ENCODE assay signal across 9 cellular contexts in the genomic region with DNA sequence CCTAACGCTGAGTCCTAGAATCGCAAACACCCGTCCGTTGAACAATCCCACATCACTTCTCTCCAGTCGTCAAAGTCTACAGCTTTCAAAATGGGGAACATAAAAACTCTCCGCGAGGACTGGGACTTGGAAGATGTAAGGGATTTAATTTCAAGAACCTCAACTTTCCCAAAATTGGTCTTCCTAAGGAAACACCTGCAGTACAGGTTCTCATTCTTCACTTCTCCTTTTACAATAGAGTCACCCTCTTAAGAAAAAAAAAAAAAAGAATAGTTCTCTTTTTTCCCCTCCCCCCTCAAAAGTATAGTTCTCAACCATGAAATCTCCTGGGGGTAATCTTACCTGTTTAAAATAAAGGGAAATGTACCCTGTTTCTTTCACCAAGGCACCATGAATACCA. TPM values are rescaled to one million over a fixed set of nuclear protein-coding genes. Genes with fewer than 3 reads are reported as not detected.
A peak's percentile ranks its signal among the peaks of the same experiment; 100 is the strongest.
DNase-seq lines count a peak whose midpoint lies in the region; ATAC-seq and TF ChIP-seq lines count a peak whose summit lies in the region.
"Had no signal": no experiment of that assay in that cellular context is flagged by ENCODE, and none has a peak within 500 bp of the region (broad histone marks: within the 10 kb centered on the region; RNA-seq: fewer than 3 reads in every experiment).

No MANE protein-coding gene starts in this region.

- whole genome bisulfite sequencing in testis, 2 donors, result 9 to 11% methylated on average over 7 of the region's 7 CpGs

- no peak for TF ChIP-seq CTCF in testis (IDR thresholded peaks at IDR 0.05)

- peaks cover 34% of the 10 kb centered on the region for H3K4me1 Mint-ChIP-seq in activated CD4-positive, alpha-beta T cell treated with anti-CD3 and anti-CD28 coated beads, Interleukin-2, amount 10 ng/mL, durations not matched to agents 24 days and 14 days

- DNase-seq in activated CD4-positive, alpha-beta T cell treated with anti-CD3 and anti-CD28 coated beads, Interleukin-2, amount 10 ng/mL, durations not matched to agents 24 days and 14 days, result no peak
- no peak for DNase-seq in activated CD4-positive, alpha-beta T cell treated with anti-CD3 and anti-CD28 coated beads, Interleukin-2, amount 50 U/mL, for 4 hours
- DNase-seq in SK-N-MC (ENCODE audit: low read depth, low spot score) (no peak), testis (no peak), NCI-H2029 treated with DMSO at 0.1 percent for 48 hours (lab: John Stamatoyannopoulos, UW) (no peak), NCI-H82 (lab: John Stamatoyannopoulos, UW) (no peak)
- DNase-seq: cerebellar nuclear complex had no signal

- H3K36me3 Mint-ChIP-seq in activated CD4-positive, alpha-beta T cell treated with anti-CD3 and anti-CD28 coated beads, Interleukin-2, amount 10 ng/mL, durations not matched to agents 24 days and 14 days (ENCODE audit: low read depth), result peaks cover 32% of the 10 kb centered on the region

- H3K36me3 ChIP-seq in SK-N-MC (ENCODE audit: insufficient read depth, low read length) (peaks cover 23% of the 10 kb centered on the region), testis (ENCODE audit: low read depth, missing control alignments) (no peaks in the 10 kb centered on the region)

- no peaks in the 10 kb centered on the region for H3K27me3 ChIP-seq in testis

- no peaks in the 10 kb centered on the region for H3K9me3 Mint-ChIP-seq in activated CD4-positive, alpha-beta T cell treated with anti-CD3 and anti-CD28 coated beads, Interleukin-2, amount 10 ng/mL, durations not matched to agents 24 days and 14 days

- no peaks in the 10 kb centered on the region for H3K27me3 Mint-ChIP-seq in activated CD4-positive, alpha-beta T cell treated with anti-CD3 and anti-CD28 coated beads, Interleukin-2, amount 10 ng/mL, durations not matched to agents 24 days and 14 days

- ATAC-seq in GM19452 (IDR thresholded peaks at IDR 0.05; ENCODE audit: unreplicated experiment), result no peak

- no peak overlapping the region for H3K9ac ChIP-seq in SK-N-MC (ENCODE audit: insufficient read length)

- intact Hi-C loops in activated CD4-positive, alpha-beta T cell treated with anti-CD3 and anti-CD28 coated beads, Interleukin-2, amount 10 ng/mL, durations not matched to agents 24 days and 14 days (cut with micrococcal nuclease), result no loop called here
- intact Hi-C loops in testis (cut with DNase I; ENCODE audit: low total_unique reads), result no loop called here

- H3K27ac Mint-ChIP-seq in activated CD4-positive, alpha-beta T cell treated with anti-CD3 and anti-CD28 coated beads, Interleukin-2, amount 10 ng/mL, durations not matched to agents 24 days and 14 days, result peak overlapping the region; percentile 94

- H3K4me1 ChIP-seq in testis, result peaks cover 33% of the 10 kb centered on the region

- H3K4me3 ChIP-seq in SK-N-MC (peak overlapping the region; percentile 87), iPS-18c (ENCODE audit: insufficient read depth, low read depth, low read length) (peak overlapping the region; percentile 60), testis (peak overlapping the region in 1 of 2 donors; percentile 88)

- peak overlapping the region; percentile 93 for H3K4me3 Mint-ChIP-seq in activated CD4-positive, alpha-beta T cell treated with anti-CD3 and anti-CD28 coated beads, Interleukin-2, amount 10 ng/mL, durations not matched to agents 24 days and 14 days

- H3K27ac ChIP-seq in SK-N-MC (no peak overlapping the region), testis (peak overlapping the region; percentile 90 to 92)

- no peak for TF ChIP-seq POLR2A in testis (IDR thresholded peaks at IDR 0.05)

- H3K9me3 ChIP-seq in SK-N-MC (ENCODE audit: low read depth, low read length) (no peaks in the 10 kb centered on the region), iPS-18c (ENCODE audit: control insufficient read depth, insufficient read depth, low read length) (peaks cover 2% of the 10 kb centered on the region), testis (no peaks in the 10 kb centered on the region)

RNA-seq across cellular contexts. Expression of a gene that starts 1.4 kb away (rescaled TPM):
- total RNA-seq in activated CD4-positive, alpha-beta T cell treated with anti-CD3 and anti-CD28 coated beads, Interleukin-2, amount 10 ng/mL, durations not matched to agents 24 days and 14 days, result 64.9 and 71.3 TPM in 2 replicates
- total RNA-seq in testis, result 10 to 100 TPM; 61.8 to 75.3 TPM
- polyA plus RNA-seq in testis (ENCODE audit: insufficient read depth, low read depth, low replicate concordance), result 118 TPM

RNA-seq across cellular contexts. Expression of a gene that starts 6.6 kb away (rescaled TPM):
- 11.3 and 14.3 TPM in 2 replicates for total RNA-seq in activated CD4-positive, alpha-beta T cell treated with anti-CD3 and anti-CD28 coated beads, Interleukin-2, amount 10 ng/mL, durations not matched to agents 24 days and 14 days
- total RNA-seq in testis, result 10 to 100 TPM; 13.4 to 17.1 TPM
- 15.2 TPM for polyA plus RNA-seq in testis (ENCODE audit: insufficient read depth, low read depth, low replicate concordance)

RNA-seq across cellular contexts. Expression of a gene that starts 10.3 kb away (rescaled TPM):
- 271 and 278 TPM in 2 replicates for total RNA-seq in activated CD4-positive, alpha-beta T cell treated with anti-CD3 and anti-CD28 coated beads, Interleukin-2, amount 10 ng/mL, durations not matched to agents 24 days and 14 days
- total RNA-seq in testis, result 100 to 1,000 TPM in 1 of 2 donors, 10 to 100 TPM in 1; 76.5 to 128 TPM
- 34.6 TPM for polyA plus RNA-seq in testis (ENCODE audit: insufficient read depth, low read depth, low replicate concordance)

RNA-seq across cellular contexts. Expression of a gene that starts 25.4 kb away (rescaled TPM):
- total RNA-seq in activated CD4-positive, alpha-beta T cell treated with anti-CD3 and anti-CD28 coated beads, Interleukin-2, amount 10 ng/mL, durations not matched to agents 24 days and 14 days, result 27.3 and 28.4 TPM in 2 replicates
- 10 to 100 TPM; 42.8 to 46.2 TPM for total RNA-seq in testis
- 52.7 TPM for polyA plus RNA-seq in testis (ENCODE audit: insufficient read depth, low read depth, low replicate concordance)

RNA-seq across cellular contexts. Expression of a gene that starts 34.7 kb away (rescaled TPM):
- total RNA-seq in activated CD4-positive, alpha-beta T cell treated with anti-CD3 and anti-CD28 coated beads, Interleukin-2, amount 10 ng/mL, durations not matched to agents 24 days and 14 days, result 114 and 132 TPM in 2 replicates
- total RNA-seq in testis, result 10 to 100 TPM; 45.5 to 56.2 TPM
- polyA plus RNA-seq in testis (ENCODE audit: insufficient read depth, low read depth, low replicate concordance), result 123 TPM
